Comparison of ENCODE assay signal across 20 cellular contexts in the genomic region with DNA sequence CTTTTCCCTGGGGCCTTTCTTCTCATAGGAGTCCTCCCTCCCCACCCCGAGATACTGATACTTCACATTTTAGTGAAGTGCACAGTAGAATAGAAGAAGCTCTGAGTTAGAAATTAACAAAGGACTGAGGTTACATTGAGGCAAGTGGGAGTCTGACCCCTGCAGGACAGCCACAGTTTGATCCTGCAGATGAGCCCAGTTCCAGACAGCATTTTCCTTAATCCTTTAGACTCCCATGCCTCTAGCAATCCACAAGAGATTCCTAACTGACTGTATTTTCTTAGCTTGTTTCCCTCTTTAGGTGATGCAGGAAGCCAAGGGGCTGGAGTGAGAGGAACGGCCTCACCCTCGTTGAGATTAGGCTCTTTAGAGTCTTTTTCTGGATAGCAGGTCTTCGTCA.
A peak's percentile ranks its signal among the peaks of the same experiment; 100 is the strongest.
DNase-seq lines count a peak whose midpoint lies in the region; ATAC-seq and TF ChIP-seq lines count a peak whose summit lies in the region.
"Had no signal": no experiment of that assay in that cellular context is flagged by ENCODE, and none has a peak within 500 bp of the region (broad histone marks: within the 10 kb centered on the region; RNA-seq: fewer than 3 reads in every experiment).

No MANE protein-coding gene starts in this region.

- no peaks in the 10 kb centered on the region for H3K9me3 ChIP-seq in left ventricle myocardium inferior (replicated peaks)

- no peak overlapping the region for H3K27ac ChIP-seq in left ventricle myocardium inferior (replicated peaks)
- H3K27ac ChIP-seq: GM23248 had no signal

- no peaks in the 10 kb centered on the region for H3K9me3 Mint-ChIP-seq in WTC11

- ATAC-seq in left ventricle myocardium superior (no peak), WTC11 (peak; percentile 61), HG02840 (IDR thresholded peaks at IDR 0.05; ENCODE audit: low FRiP score, unreplicated experiment) (no peak), GM21381 (IDR thresholded peaks at IDR 0.05; ENCODE audit: unreplicated experiment) (no peak)
- ATAC-seq: Panc1 had no signal

- H3K27ac Mint-ChIP-seq in WTC11 = no peak overlapping the region

- no peaks in the 10 kb centered on the region for H3K36me3 Mint-ChIP-seq in WTC11

- H3K4me1 Mint-ChIP-seq in WTC11 = no peaks in the 10 kb centered on the region

- H3K27me3 ChIP-seq in left ventricle myocardium inferior (ENCODE audit: low read depth) = peaks cover 62% of the 10 kb centered on the region

- DNase-seq in left ventricle myocardium inferior = no peak
- DNase-seq in left ventricle myocardium superior = no peak
- DNase-seq in WTC11 (ENCODE audit: low spot score) = no peak
- peak; percentile 31 for DNase-seq in iPS-NIHi7 (ENCODE audit: extremely low spot score)
- DNase-seq in NCI-H226 = no peak
- no peak for DNase-seq in KBM-7
- DNase-seq: AML-193, DMS 273 treated with DMSO at 0.1 percent for 48 hours, DMS79 treated with DMSO at 0.1 percent for 48 hours, GM23248, IMR-90, MV-4-11, NCI-H1417, NCI-H187, NCI-H446 treated with DMSO at 0.1 percent for 48 hours, NCI-H526 treated with DMSO at 0.1 percent for 48 hours, SIG-M5 had no signal

- no peaks in the 10 kb centered on the region for H3K27me3 Mint-ChIP-seq in WTC11 (ENCODE audit: low read depth)

- in situ Hi-C loops in KBM-7 (cut with MboI; ENCODE audit: low pct_unique_long_range_greater_than_20kb, low sequenced_read_pairs) = no loop called here

- no peak overlapping the region for H3K4me3 ChIP-seq in left ventricle myocardium inferior
- H3K4me3 ChIP-seq: GM23248 had no signal

- CTCF ChIA-PET in WTC11 (lab: Charles Lee) = interaction anchor here (1.0 to 1.1 kb wide), 2 partner anchors 158 to 180 kb away, joined by 3 read pairs; no protein-coding TSS in a partner anchor

- intact Hi-C loops in left ventricle myocardium inferior (cut with micrococcal nuclease) (no loop called here), left ventricle myocardium superior (cut with micrococcal nuclease) (no loop called here)

- TF ChIP-seq CTCF in left ventricle myocardium inferior (IDR thresholded peaks at IDR 0.05; ENCODE audit: borderline replicate concordance) = peak; percentile 22
- no peak for TF ChIP-seq CTCF in WTC11 (IDR thresholded peaks at IDR 0.05)

- H3K4me1 ChIP-seq in left ventricle myocardium inferior = no peaks in the 10 kb centered on the region

- H3K4me3 Mint-ChIP-seq in WTC11 = no peak overlapping the region

- H3K36me3 ChIP-seq in left ventricle myocardium inferior = no peaks in the 10 kb centered on the region

- POLR2A ChIA-PET in WTC11 (lab: Charles Lee) = no interaction called here

TF ChIP-seq in WTC11, 78 proteins besides CTCF, POLR2A, EP300 and RAD21 (continues in another document):
- TF ChIP-seq, protein P1, sequence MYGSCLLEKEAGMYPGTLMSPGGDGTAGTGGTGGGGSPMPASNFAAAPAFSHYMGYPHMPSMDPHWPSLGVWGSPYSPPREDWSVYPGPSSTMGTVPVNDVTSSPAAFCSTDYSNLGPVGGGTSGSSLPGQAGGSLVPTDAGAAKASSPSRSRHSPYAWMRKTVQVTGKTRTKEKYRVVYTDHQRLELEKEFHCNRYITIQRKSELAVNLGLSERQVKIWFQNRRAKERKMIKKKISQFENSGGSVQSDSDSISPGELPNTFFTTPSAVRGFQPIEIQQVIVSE (CRISPR knock-in tag; IDR thresholded peaks at IDR 0.05; ENCODE audit: borderline replicate concordance) = no peak
- TF ChIP-seq, protein P2, sequence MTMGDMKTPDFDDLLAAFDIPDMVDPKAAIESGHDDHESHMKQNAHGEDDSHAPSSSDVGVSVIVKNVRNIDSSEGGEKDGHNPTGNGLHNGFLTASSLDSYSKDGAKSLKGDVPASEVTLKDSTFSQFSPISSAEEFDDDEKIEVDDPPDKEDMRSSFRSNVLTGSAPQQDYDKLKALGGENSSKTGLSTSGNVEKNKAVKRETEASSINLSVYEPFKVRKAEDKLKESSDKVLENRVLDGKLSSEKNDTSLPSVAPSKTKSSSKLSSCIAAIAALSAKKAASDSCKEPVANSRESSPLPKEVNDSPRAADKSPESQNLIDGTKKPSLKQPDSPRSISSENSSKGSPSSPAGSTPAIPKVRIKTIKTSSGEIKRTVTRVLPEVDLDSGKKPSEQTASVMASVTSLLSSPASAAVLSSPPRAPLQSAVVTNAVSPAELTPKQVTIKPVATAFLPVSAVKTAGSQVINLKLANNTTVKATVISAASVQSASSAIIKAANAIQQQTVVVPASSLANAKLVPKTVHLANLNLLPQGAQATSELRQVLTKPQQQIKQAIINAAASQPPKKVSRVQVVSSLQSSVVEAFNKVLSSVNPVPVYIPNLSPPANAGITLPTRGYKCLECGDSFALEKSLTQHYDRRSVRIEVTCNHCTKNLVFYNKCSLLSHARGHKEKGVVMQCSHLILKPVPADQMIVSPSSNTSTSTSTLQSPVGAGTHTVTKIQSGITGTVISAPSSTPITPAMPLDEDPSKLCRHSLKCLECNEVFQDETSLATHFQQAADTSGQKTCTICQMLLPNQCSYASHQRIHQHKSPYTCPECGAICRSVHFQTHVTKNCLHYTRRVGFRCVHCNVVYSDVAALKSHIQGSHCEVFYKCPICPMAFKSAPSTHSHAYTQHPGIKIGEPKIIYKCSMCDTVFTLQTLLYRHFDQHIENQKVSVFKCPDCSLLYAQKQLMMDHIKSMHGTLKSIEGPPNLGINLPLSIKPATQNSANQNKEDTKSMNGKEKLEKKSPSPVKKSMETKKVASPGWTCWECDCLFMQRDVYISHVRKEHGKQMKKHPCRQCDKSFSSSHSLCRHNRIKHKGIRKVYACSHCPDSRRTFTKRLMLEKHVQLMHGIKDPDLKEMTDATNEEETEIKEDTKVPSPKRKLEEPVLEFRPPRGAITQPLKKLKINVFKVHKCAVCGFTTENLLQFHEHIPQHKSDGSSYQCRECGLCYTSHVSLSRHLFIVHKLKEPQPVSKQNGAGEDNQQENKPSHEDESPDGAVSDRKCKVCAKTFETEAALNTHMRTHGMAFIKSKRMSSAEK (CRISPR knock-in tag; IDR thresholded peaks at IDR 0.05; ENCODE audit: borderline replicate concordance) = no peak
- TF ChIP-seq MYBL2 (CRISPR knock-in tag; IDR thresholded peaks at IDR 0.05) = no peak
- no peak for TF ChIP-seq JAZF1 (CRISPR knock-in tag; IDR thresholded peaks at IDR 0.05)
- TF ChIP-seq SP1 (CRISPR knock-in tag; conservative IDR thresholded peaks at IDR 0.05) = no peak
- no peak for TF ChIP-seq ELF4 (CRISPR knock-in tag; IDR thresholded peaks at IDR 0.05; ENCODE audit: low read depth)
- TF ChIP-seq GRHL2 (CRISPR knock-in tag; IDR thresholded peaks at IDR 0.05; ENCODE audit: insufficient replicate concordance, severe bottlenecking) = no peak
- TF ChIP-seq, protein P3, sequence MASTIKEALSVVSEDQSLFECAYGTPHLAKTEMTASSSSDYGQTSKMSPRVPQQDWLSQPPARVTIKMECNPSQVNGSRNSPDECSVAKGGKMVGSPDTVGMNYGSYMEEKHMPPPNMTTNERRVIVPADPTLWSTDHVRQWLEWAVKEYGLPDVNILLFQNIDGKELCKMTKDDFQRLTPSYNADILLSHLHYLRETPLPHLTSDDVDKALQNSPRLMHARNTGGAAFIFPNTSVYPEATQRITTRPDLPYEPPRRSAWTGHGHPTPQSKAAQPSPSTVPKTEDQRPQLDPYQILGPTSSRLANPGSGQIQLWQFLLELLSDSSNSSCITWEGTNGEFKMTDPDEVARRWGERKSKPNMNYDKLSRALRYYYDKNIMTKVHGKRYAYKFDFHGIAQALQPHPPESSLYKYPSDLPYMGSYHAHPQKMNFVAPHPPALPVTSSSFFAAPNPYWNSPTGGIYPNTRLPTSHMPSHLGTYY (CRISPR knock-in tag; IDR thresholded peaks at IDR 0.05) = no peak
- TF ChIP-seq, protein P4, sequence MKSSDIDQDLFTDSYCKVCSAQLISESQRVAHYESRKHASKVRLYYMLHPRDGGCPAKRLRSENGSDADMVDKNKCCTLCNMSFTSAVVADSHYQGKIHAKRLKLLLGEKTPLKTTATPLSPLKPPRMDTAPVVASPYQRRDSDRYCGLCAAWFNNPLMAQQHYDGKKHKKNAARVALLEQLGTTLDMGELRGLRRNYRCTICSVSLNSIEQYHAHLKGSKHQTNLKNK (CRISPR knock-in tag; IDR thresholded peaks at IDR 0.05) = no peak
- no peak for TF ChIP-seq NFATC4 (CRISPR knock-in tag; IDR thresholded peaks at IDR 0.05)
- TF ChIP-seq, protein P5, sequence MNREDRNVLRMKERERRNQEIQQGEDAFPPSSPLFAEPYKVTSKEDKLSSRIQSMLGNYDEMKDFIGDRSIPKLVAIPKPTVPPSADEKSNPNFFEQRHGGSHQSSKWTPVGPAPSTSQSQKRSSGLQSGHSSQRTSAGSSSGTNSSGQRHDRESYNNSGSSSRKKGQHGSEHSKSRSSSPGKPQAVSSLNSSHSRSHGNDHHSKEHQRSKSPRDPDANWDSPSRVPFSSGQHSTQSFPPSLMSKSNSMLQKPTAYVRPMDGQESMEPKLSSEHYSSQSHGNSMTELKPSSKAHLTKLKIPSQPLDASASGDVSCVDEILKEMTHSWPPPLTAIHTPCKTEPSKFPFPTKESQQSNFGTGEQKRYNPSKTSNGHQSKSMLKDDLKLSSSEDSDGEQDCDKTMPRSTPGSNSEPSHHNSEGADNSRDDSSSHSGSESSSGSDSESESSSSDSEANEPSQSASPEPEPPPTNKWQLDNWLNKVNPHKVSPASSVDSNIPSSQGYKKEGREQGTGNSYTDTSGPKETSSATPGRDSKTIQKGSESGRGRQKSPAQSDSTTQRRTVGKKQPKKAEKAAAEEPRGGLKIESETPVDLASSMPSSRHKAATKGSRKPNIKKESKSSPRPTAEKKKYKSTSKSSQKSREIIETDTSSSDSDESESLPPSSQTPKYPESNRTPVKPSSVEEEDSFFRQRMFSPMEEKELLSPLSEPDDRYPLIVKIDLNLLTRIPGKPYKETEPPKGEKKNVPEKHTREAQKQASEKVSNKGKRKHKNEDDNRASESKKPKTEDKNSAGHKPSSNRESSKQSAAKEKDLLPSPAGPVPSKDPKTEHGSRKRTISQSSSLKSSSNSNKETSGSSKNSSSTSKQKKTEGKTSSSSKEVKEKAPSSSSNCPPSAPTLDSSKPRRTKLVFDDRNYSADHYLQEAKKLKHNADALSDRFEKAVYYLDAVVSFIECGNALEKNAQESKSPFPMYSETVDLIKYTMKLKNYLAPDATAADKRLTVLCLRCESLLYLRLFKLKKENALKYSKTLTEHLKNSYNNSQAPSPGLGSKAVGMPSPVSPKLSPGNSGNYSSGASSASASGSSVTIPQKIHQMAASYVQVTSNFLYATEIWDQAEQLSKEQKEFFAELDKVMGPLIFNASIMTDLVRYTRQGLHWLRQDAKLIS (CRISPR knock-in tag; IDR thresholded peaks at IDR 0.05; ENCODE audit: borderline replicate concordance) = no peak
